Comparison of ENCODE assay signal across 19 cellular contexts in genomic region chr13:56019606-56020005, GRCh38.
DNase-seq lines count a peak whose midpoint lies in the region; ATAC-seq and TF ChIP-seq lines count a peak whose summit lies in the region.
"Had no signal": no experiment of that assay in that cellular context is flagged by ENCODE, and none has a peak within 500 bp of the region (broad histone marks: within the 10 kb centered on the region; RNA-seq: fewer than 3 reads in every experiment).

No MANE protein-coding gene starts in this region.

- H2BK120ac ChIP-seq in neuronal stem cell (ENCODE audit: low read depth, low read length) = no peak overlapping the region

- TF ChIP-seq POLR2A in body of pancreas (IDR thresholded peaks at IDR 0.05) = no peak

- H3K4me1 ChIP-seq in neuronal stem cell (ENCODE audit: control insufficient read depth in 2 of 2, insufficient read depth in 1 of 2, low read depth in 1 of 2, low read length in 2 of 2) (peaks cover 0 to 4% of the 10 kb centered on the region in 2 donors), upper lobe of right lung (no peaks in the 10 kb centered on the region), body of pancreas (no peaks in the 10 kb centered on the region)
- H3K4me1 ChIP-seq: Caco-2 had no signal

- H3K4me2 ChIP-seq in neuronal stem cell (ENCODE audit: insufficient read depth, low read length, poor library complexity, severe bottlenecking) = no peak overlapping the region
- H3K4me2 ChIP-seq: BLaER1 had no signal

- H3K18ac ChIP-seq in neuronal stem cell (ENCODE audit: low read length) = no peak overlapping the region

- intact Hi-C loops in Right ventricle myocardium inferior (cut with DNase I) (no loop called here), left ventricle myocardium superior (cut with micrococcal nuclease) (no loop called here), upper lobe of right lung (cut with DNase I) (no loop called here), body of pancreas (cut with DNase I) (no loop called here)

- POLR2A ChIA-PET in naive thymus-derived CD8-positive, alpha-beta T cell (lab: Charles Lee) = no interaction called here

- H4K91ac ChIP-seq in neuronal stem cell (ENCODE audit: low read depth, low read length, poor library complexity) = no peak overlapping the region

- no peak overlapping the region for H2BK5ac ChIP-seq in neuronal stem cell (ENCODE audit: low read length)

- H3K27ac Mint-ChIP-seq in naive thymus-derived CD8-positive, alpha-beta T cell = no peak overlapping the region
- H3K27ac Mint-ChIP-seq: B cell; CD4-positive, CD25-positive, alpha-beta regulatory T cell; CD8-positive, alpha-beta T cell had no signal

- H3K4me3 ChIP-seq in neuronal stem cell (ENCODE audit: low read length in 2 of 2) (peak overlapping the region in 1 of 2 donors; percentile 44), upper lobe of right lung (no peak overlapping the region), body of pancreas (no peak overlapping the region)
- H3K4me3 ChIP-seq: BLaER1, GM23248 had no signal

- no CpG with 5 or more reads among the region's 5 CpGs for WGBS in neuronal stem cell (ENCODE audit: extremely low coverage in 2 of 2, insufficient read length in 2 of 2, insufficient replicate concordance in 1 of 2), 2 donors
- WGBS in body of pancreas, 2 donors = 72 to 83% methylated on average over 4 to 5 of the region's 5 CpGs

- ATAC-seq in Right ventricle myocardium inferior (no peak), left ventricle myocardium superior (no peak), upper lobe of right lung (peak; percentile 27), HG03442 (IDR thresholded peaks at IDR 0.05; ENCODE audit: unreplicated experiment) (no peak), body of pancreas (no peak)
- ATAC-seq in naive thymus-derived CD8-positive, alpha-beta T cell = no peak
- ATAC-seq: CD8-positive, alpha-beta T cell; HCT116 had no signal

- H3K4ac ChIP-seq in neuronal stem cell (ENCODE audit: low read length) = no peak overlapping the region

- H3K27me3 ChIP-seq in neuronal stem cell (ENCODE audit: control insufficient read depth in 3 of 3, insufficient read depth in 3 of 3, low read depth in 1 of 3, low read length in 3 of 3) = no peaks in the 10 kb centered on the region
- H3K27me3 ChIP-seq in upper lobe of right lung = no peaks in the 10 kb centered on the region
- no peaks in the 10 kb centered on the region for H3K27me3 ChIP-seq in body of pancreas
- H3K27me3 ChIP-seq: BLaER1 had no signal

- H4K8ac ChIP-seq in neuronal stem cell (ENCODE audit: low read depth, low read length) = no peak overlapping the region

- no peak overlapping the region for H3K23ac ChIP-seq in neuronal stem cell (ENCODE audit: low read depth, low read length, poor library complexity)

- no peaks in the 10 kb centered on the region for H3K79me1 ChIP-seq in neuronal stem cell (ENCODE audit: low read depth, low read length)

- peaks cover 0 to 8% (median 0%) of the 10 kb centered on the region in 3 donors for H3K36me3 Mint-ChIP-seq in naive thymus-derived CD8-positive, alpha-beta T cell
- H3K36me3 Mint-ChIP-seq: CD4-positive, CD25-positive, alpha-beta regulatory T cell; CD8-positive, alpha-beta T cell had no signal

- H3K27ac ChIP-seq in neuronal stem cell (replicated peaks; ENCODE audit: low read length) (no peak overlapping the region), upper lobe of right lung (no peak overlapping the region), body of pancreas (no peak overlapping the region)
- H3K27ac ChIP-seq: 22Rv1, BLaER1, C4-2B, GM23248 had no signal

- peak; percentile 47 for DNase-seq in Right ventricle myocardium inferior (ENCODE audit: missing footprints)
- no peak for DNase-seq in left ventricle myocardium superior
- no peak for DNase-seq in neuronal stem cell (ENCODE audit: low spot score)
- DNase-seq in upper lobe of right lung = no peak
- DNase-seq in body of pancreas = no peak
- no peak for DNase-seq in naive thymus-derived CD8-positive, alpha-beta T cell
- DNase-seq: Caco-2; CD4-positive, CD25-positive, alpha-beta regulatory T cell; CD8-positive, alpha-beta T cell; DMS153; DND-41; GM23248; H9 had no signal

- H3K9me3 ChIP-seq in neuronal stem cell (replicated peaks in 1 of 2; ENCODE audit: control insufficient read depth in 2 of 2, insufficient read depth in 1 of 2, low read depth in 1 of 2, low read length in 2 of 2) (peaks cover 0 to 3% of the 10 kb centered on the region in 2 donors), upper lobe of right lung (no peaks in the 10 kb centered on the region), body of pancreas (no peaks in the 10 kb centered on the region)
- H3K9me3 ChIP-seq: Caco-2 had no signal

- H2BK12ac ChIP-seq in neuronal stem cell (ENCODE audit: low read length) = no peak overlapping the region

- no peak overlapping the region for H3K14ac ChIP-seq in neuronal stem cell (ENCODE audit: low read length)

- no peaks in the 10 kb centered on the region for H3K27me3 Mint-ChIP-seq in naive thymus-derived CD8-positive, alpha-beta T cell
- H3K27me3 Mint-ChIP-seq: B cell; CD4-positive, CD25-positive, alpha-beta regulatory T cell had no signal

- TF ChIP-seq CTCF in upper lobe of right lung (IDR thresholded peaks at IDR 0.05) (no peak), body of pancreas (IDR thresholded peaks at IDR 0.05) (no peak)

- no peak overlapping the region for H2AK5ac ChIP-seq in neuronal stem cell (ENCODE audit: low read depth, low read length)

- H3K36me3 ChIP-seq in neuronal stem cell (replicated peaks in 1 of 2; ENCODE audit: control insufficient read depth in 2 of 2, insufficient read depth in 2 of 2, low read length in 2 of 2) = no peaks in the 10 kb centered on the region
- no peaks in the 10 kb centered on the region for H3K36me3 ChIP-seq in upper lobe of right lung
- no peaks in the 10 kb centered on the region for H3K36me3 ChIP-seq in body of pancreas (replicated peaks in 1 of 2; ENCODE audit: insufficient read depth in 1 of 2, low read depth in 2 of 2)
- H3K36me3 ChIP-seq: BLaER1 had no signal

- peaks cover 4 to 43% (median 23%) of the 10 kb centered on the region in 9 donors for H3K9me3 Mint-ChIP-seq in naive thymus-derived CD8-positive, alpha-beta T cell

- no peaks in the 10 kb centered on the region for H3K4me1 Mint-ChIP-seq in naive thymus-derived CD8-positive, alpha-beta T cell
- H3K4me1 Mint-ChIP-seq: B cell; CD4-positive, CD25-positive, alpha-beta regulatory T cell had no signal

- H3K4me3 Mint-ChIP-seq in naive thymus-derived CD8-positive, alpha-beta T cell = no peak overlapping the region
- H3K4me3 Mint-ChIP-seq: B cell; CD4-positive, CD25-positive, alpha-beta regulatory T cell; CD8-positive, alpha-beta T cell; H9 had no signal

- H2AFZ ChIP-seq in neuronal stem cell (ENCODE audit: low read length) = peak overlapping the region; percentile 64
- H2AFZ ChIP-seq: GM23248 had no signal

- H3K9ac ChIP-seq in neuronal stem cell (ENCODE audit: low read depth, low read length, poor library complexity) = no peak overlapping the region
- H3K9ac ChIP-seq: BLaER1, GM23248 had no signal

- no peak overlapping the region for H2BK15ac ChIP-seq in neuronal stem cell (ENCODE audit: low read length)
